Comparison of ENCODE assay signal across 8 cellular contexts in the genomic region with DNA sequence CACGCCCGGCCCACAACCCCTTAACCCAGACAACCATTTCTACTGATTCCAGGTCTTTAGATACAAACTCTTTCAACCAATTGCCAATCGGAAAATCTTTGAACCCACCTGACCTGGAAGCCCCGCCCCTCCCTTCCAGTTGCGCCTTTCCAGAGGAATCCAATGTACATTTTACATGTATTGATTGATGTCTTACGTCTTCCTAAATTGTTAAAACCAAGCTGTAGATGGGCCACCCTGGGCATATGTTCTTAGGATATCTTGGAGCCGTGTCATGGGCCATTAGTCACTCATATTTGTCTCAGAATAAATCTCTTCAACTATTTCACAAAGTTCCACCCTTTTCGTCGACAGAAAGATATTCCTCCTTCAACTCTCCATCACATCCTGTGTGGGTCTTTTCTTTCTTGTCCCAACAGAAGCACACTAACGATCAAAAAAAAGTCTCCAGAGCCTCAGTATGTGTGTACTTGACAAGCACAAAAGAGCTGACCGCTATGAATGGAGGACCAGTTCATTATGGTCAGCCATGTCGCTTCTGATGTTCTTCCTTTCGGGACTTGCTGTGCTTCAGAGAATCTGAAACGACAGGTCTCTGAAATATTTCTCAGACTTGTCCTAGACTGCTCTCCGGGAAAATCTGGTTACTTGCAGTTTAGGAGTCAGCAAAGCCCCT. TPM values are rescaled to one million over a fixed set of nuclear protein-coding genes. Genes with fewer than 3 reads are reported as not detected.
DNase-seq lines count a peak whose midpoint lies in the region; ATAC-seq and TF ChIP-seq lines count a peak whose summit lies in the region.

No MANE protein-coding gene starts in this region.

- no peaks in the 10 kb centered on the region for H3K9me3 ChIP-seq in PC-9 (ENCODE audit: insufficient read depth, low read depth)

- H2AFZ ChIP-seq in PC-9, result peak overlapping the region; percentile 85

- H3K27me3 Mint-ChIP-seq in progenitor cell of endocrine pancreas, result no peaks in the 10 kb centered on the region

- peak overlapping the region; percentile 95 for H3K4me3 Mint-ChIP-seq in progenitor cell of endocrine pancreas (ENCODE audit: low read depth)

- POLR2A ChIA-PET in PC-9 (lab: Charles Lee; ENCODE audit: unreplicated experiment), result no interaction called here

- intact Hi-C loops in PC-9 (cut with micrococcal nuclease; ENCODE audit: unreplicated experiment), result loop anchor here (1.0 to 2.0 kb wide), 6 partner anchors 23 to 748 kb away; partner anchors contain the start of genes TRAPPC2B, ZNF17, ZNF419 and ZNF547

- peak; percentile 53 for DNase-seq in DMS53 treated with DMSO at 0.1 percent for 48 hours (lab: John Stamatoyannopoulos, UW; ENCODE audit: unreplicated experiment)
- no peak for DNase-seq in PC-9
- DNase-seq in fibroblast of gingiva (ENCODE audit: low read depth), result peak; percentile 2
- DNase-seq in progenitor cell of endocrine pancreas (ENCODE audit: low spot score, unreplicated experiment), result no peak
- no peak for DNase-seq in stimulated activated CD4-positive, alpha-beta T cell treated with anti-CD3 and anti-CD28 coated beads, Interleukin-2, amount 100 ng/mL, for 48 hours
- DNase-seq in NCI-H69 (lab: John Stamatoyannopoulos, UW), result no peak

- peaks cover 10% of the 10 kb centered on the region for H3K36me3 ChIP-seq in PC-9 (ENCODE audit: low read depth)

- ATAC-seq in GM21737 (IDR thresholded peaks at IDR 0.05; ENCODE audit: unreplicated experiment), result peak; percentile 3
- no peak for ATAC-seq in GM19035 (IDR thresholded peaks at IDR 0.05; ENCODE audit: unreplicated experiment)

- no peak overlapping the region for H3K27ac ChIP-seq in PC-9

- peaks cover 16% of the 10 kb centered on the region for H3K4me1 ChIP-seq in PC-9 (replicated peaks; ENCODE audit: insufficient read depth)

- peak overlapping the region; percentile 98 for H3K27ac Mint-ChIP-seq in progenitor cell of endocrine pancreas

- H3K4me1 Mint-ChIP-seq in progenitor cell of endocrine pancreas (ENCODE audit: low read depth), result peaks cover 20% of the 10 kb centered on the region

- H3F3A ChIP-seq in PC-9 (ENCODE audit: insufficient read depth, low read depth), result no peaks in the 10 kb centered on the region

- peaks cover 41% of the 10 kb centered on the region for H3K79me2 ChIP-seq in PC-9 (ENCODE audit: low read depth)

- H3K4me3 ChIP-seq in PC-9, result peak overlapping the region; percentile 81

- peaks cover 20% of the 10 kb centered on the region for H3K36me3 Mint-ChIP-seq in progenitor cell of endocrine pancreas (ENCODE audit: insufficient read depth)

- H3K4me2 ChIP-seq in PC-9, result peak overlapping the region; percentile 75

- CTCF ChIA-PET in PC-9 (lab: Charles Lee), result no interaction called here

- peaks cover 8% of the 10 kb centered on the region for H3K9me3 Mint-ChIP-seq in progenitor cell of endocrine pancreas (ENCODE audit: low read depth)

- H4K20me1 ChIP-seq in PC-9 (ENCODE audit: insufficient read depth), result no peaks in the 10 kb centered on the region

- BruUV-seq in PC-9 (replicated peaks; lab: Mats Ljungman, UMichigan), result TSS peak; percentile 92

- TF ChIP-seq CTCF in PC-9 (conservative IDR thresholded peaks at IDR 0.05) (no peak), progenitor cell of endocrine pancreas (IDR thresholded peaks at IDR 0.05; ENCODE audit: unreplicated experiment) (no peak)

- H3K9me2 ChIP-seq in PC-9 (ENCODE audit: insufficient read depth), result no peaks in the 10 kb centered on the region

- no peaks in the 10 kb centered on the region for H3K27me3 ChIP-seq in PC-9 (ENCODE audit: insufficient read depth, low read depth)

RNA-seq across cellular contexts. Expression of gene ZNF749, which starts 0.6 kb away (rescaled TPM):
- total RNA-seq in PC-9 (2021) (17.9 and 19.4 TPM in 2 replicates), progenitor cell of endocrine pancreas (25.1 and 32.7 TPM in 2 replicates)

RNA-seq across cellular contexts. Expression of gene VN1R1, which starts 22.4 kb away (rescaled TPM):
- total RNA-seq in PC-9 (2021) (0.70 and 0.98 TPM in 2 replicates), progenitor cell of endocrine pancreas (0.64 and 0.84 TPM in 2 replicates)

RNA-seq across cellular contexts. Expression of gene ZNF17, which starts 23.6 kb away (rescaled TPM):
- total RNA-seq in PC-9 (2021) (10.5 TPM in 2 replicates), progenitor cell of endocrine pancreas (14.7 and 17.7 TPM in 2 replicates)

RNA-seq across cellular contexts. Expression of gene ZNF772, which starts 42.8 kb away (rescaled TPM):
- total RNA-seq in PC-9 (2021), result 8.3 and 9.1 TPM in 2 replicates
- total RNA-seq in progenitor cell of endocrine pancreas, result 7.3 and 10.1 TPM in 2 replicates

RNA-seq across cellular contexts. Expression of gene ZNF548, which starts 44.9 kb away (rescaled TPM):
- 18.0 and 18.2 TPM in 2 replicates for total RNA-seq in PC-9 (2021)
- total RNA-seq in progenitor cell of endocrine pancreas, result 30.7 and 31.9 TPM in 2 replicates

Comparison
In these comparisons a context has a peak if more than half of its experiments do, and no peak if none do; other contexts are left out.
1. DNase-seq: peak in DMS53 treated with DMSO at 0.1 percent for 48 hours (single experiment) and fibroblast of gingiva (single experiment); none in PC-9 (0 of 2), progenitor cell of endocrine pancreas (single experiment), stimulated activated CD4-positive, alpha-beta T cell treated with anti-CD3 and anti-CD28 coated beads, Interleukin-2, amount 100 ng/mL, for 48 hours (0 of 2) and NCI-H69 (single experiment).